ENCODE assay signal across 8 cellular contexts in the genomic region with DNA sequence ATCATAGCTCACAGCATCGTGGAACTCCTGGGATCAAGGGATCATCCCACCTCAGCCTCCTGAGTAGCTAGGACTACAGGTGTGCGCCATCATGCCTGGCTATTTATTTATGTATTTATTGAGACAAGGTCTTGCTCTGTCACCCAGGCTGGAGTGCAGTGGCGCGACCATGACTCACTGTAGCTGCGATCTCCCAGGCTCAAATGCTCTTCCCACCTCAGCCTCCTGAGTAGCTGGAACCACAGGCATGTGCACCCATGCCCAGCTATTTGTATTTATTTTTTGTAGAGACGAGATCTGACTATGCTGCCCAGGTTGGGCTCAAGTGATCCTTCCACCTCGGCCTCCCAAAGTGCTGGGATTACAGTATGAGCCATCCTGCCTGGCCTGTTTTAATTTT.
A peak's percentile ranks its signal among the peaks of the same experiment; 100 is the strongest.
DNase-seq lines count a peak whose midpoint lies in the region; ATAC-seq, FAIRE-seq and TF ChIP-seq lines count a peak whose summit lies in the region.
"Not testable (repeated sequence)": the region's sequence is repeated elsewhere in the genome, so short reads cannot be mapped to it uniquely, and the experiment has no call there.

No MANE protein-coding gene starts in this region.

- H3K36me3 Mint-ChIP-seq in activated T-cell treated with anti-CD3 and anti-CD28 coated beads, Interleukin-2, amount 50 U/mL, for 72 hours (ENCODE audit: insufficient read depth in 2 of 2); nephron (ENCODE audit: low read depth): not testable (repeated sequence)

- not testable (repeated sequence) for H3K27me3 Mint-ChIP-seq in activated T-cell treated with anti-CD3 and anti-CD28 coated beads, Interleukin-2, amount 50 U/mL, for 72 hours (ENCODE audit: low read depth); nephron (ENCODE audit: low read depth)

- H3K9me3 ChIP-seq in kidney (ENCODE audit: control insufficient read depth in 1 of 2, low read length in 2 of 2), result not testable (repeated sequence)

- peak overlapping the region; percentile 25 for H3K27ac Mint-ChIP-seq in activated T-cell treated with anti-CD3 and anti-CD28 coated beads, Interleukin-2, amount 50 U/mL, for 72 hours
- H3K27ac Mint-ChIP-seq in nephron, result peak overlapping the region; percentile 52 to 89 (median 71)

- not testable (repeated sequence) for H3K9ac ChIP-seq in kidney (ENCODE audit: low read length in 2 of 2)

- peak overlapping the region in 1 of 2 donors; percentile 74 for H3K4me3 Mint-ChIP-seq in activated T-cell treated with anti-CD3 and anti-CD28 coated beads, Interleukin-2, amount 50 U/mL, for 72 hours
- H3K4me3 Mint-ChIP-seq in nephron, result not testable (repeated sequence)

- not testable (repeated sequence) for H3K27ac ChIP-seq in kidney (ENCODE audit: low read depth in 2 of 2, low read length in 2 of 2)

- DNase-seq in Caki2 (ENCODE audit: low read depth), result peak; percentile 83
- DNase-seq in H4 (ENCODE audit: low spot score), result peak; percentile 42
- peak; percentile 85 for DNase-seq in RCC 7860 (ENCODE audit: low spot score)
- DNase-seq in activated T-cell treated with anti-CD3 and anti-CD28 coated beads, Interleukin-2, amount 50 U/mL, for 72 hours; urothelium cell line (ENCODE audit: low spot score): not testable (repeated sequence)
- peak; percentile 38 for DNase-seq in choroid plexus epithelial cell (ENCODE audit: low read depth)
- peak; percentile 58 for DNase-seq in kidney

- H3K4me3 ChIP-seq in choroid plexus epithelial cell (ENCODE audit: low read depth, low read length); kidney (ENCODE audit: low read length in 2 of 2): not testable (repeated sequence)

- FAIRE-seq in RCC 7860 (lab: Jason Lieb, UNC) (peak; percentile 81), urothelium cell line (lab: Jason Lieb, UNC) (peak; percentile 5)
- FAIRE-seq in kidney (lab: Jason Lieb, UNC), result not testable (repeated sequence)

- peaks cover 0 to 14% of the 10 kb centered on the region in 2 donors for H3K4me1 ChIP-seq in kidney (ENCODE audit: control insufficient read depth in 1 of 2, insufficient read depth in 1 of 2, low read depth in 1 of 2, low read length in 2 of 2)

- TF ChIP-seq CTCF in choroid plexus epithelial cell (conservative IDR thresholded peaks at IDR 0.05; ENCODE audit: low read depth, low read length); kidney (IDR thresholded peaks at IDR 0.05; ENCODE audit: borderline replicate concordance, extremely low read depth, insufficient read depth); nephron (IDR thresholded peaks at IDR 0.05; ENCODE audit: unreplicated experiment in 3 of 3): not testable (repeated sequence)

- H3K36me3 ChIP-seq in kidney (ENCODE audit: control insufficient read depth in 1 of 2, insufficient read depth in 2 of 2, low read length in 2 of 2), result not testable (repeated sequence)

- in situ Hi-C loops in Caki2 (cut with HindIII; ENCODE audit: low pct_unique_long_range_greater_than_20kb, low sequenced_read_pairs), result not testable (repeated sequence)

- peaks cover 55% of the 10 kb centered on the region for H3K4me1 Mint-ChIP-seq in activated T-cell treated with anti-CD3 and anti-CD28 coated beads, Interleukin-2, amount 50 U/mL, for 72 hours (ENCODE audit: low read depth)
- H3K4me1 Mint-ChIP-seq in nephron, result peaks cover 55% of the 10 kb centered on the region

- not testable (repeated sequence) for ATAC-seq in activated T-cell treated with anti-CD3 and anti-CD28 coated beads, Interleukin-2, amount 50 U/mL, for 72 hours (replicated peaks in 1 of 2)

- H3K9me3 Mint-ChIP-seq in activated T-cell treated with anti-CD3 and anti-CD28 coated beads, Interleukin-2, amount 50 U/mL, for 72 hours; nephron: not testable (repeated sequence)

- intact Hi-C loops in kidney (cut with DNase I), result not testable (repeated sequence)
